Comparison of ENCODE assay signal across 8 cellular contexts in the genomic region with DNA sequence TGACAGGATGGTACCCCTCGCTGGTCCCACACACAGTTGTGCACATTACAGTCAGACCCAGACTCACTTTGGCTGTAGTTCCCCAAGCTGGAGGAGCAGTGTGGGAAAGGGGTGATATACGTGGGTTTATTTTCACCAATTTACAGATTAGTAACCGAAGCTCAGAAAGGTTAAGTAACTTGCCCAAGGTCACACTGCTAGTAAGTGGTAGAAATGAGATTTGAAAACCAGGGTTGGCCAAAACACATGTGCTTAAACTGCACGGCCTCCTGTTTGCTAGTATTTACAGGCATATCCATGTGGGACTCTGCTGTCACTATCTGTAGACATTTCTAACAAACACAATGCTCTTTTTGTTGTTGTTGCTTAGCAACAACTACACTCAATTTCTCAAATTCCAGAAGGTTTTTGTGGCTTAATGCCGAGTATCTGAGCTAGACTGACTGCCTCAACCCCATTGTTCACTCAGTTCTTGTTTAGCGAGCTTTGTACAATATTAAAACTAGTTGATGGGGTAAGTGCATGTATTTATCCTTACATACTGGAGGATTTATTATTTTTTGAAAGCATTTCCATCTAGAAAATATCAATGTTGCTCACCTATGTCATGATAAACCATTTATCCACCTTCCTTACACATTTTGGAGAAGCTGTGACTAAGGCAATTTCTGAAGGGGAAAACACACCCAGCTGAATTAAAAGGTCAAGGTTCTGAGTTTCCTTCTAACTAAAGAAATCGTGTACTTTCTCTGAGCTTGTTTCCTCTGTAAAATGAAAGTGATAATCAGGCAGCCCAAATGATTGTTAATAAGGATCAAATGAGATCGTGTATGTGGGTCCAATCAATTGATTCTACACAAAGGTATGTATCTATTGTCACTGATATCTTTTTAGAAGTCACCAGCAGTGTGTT. TPM values are rescaled to one million over a fixed set of nuclear protein-coding genes. Genes with fewer than 3 reads are reported as not detected.
DNase-seq lines count a peak whose midpoint lies in the region; ATAC-seq and TF ChIP-seq lines count a peak whose summit lies in the region.

No MANE protein-coding gene starts in this region.

- H3K4me3 ChIP-seq in BJ (ENCODE audit: low read depth, low read length), result no peak overlapping the region

- DNase-seq in BJ (ENCODE audit: low read depth) (peak; percentile 54), NCI-H2196 (lab: John Stamatoyannopoulos, UW; ENCODE audit: unreplicated experiment) (peak; percentile 65), dermis microvascular lymphatic vessel endothelial cell (ENCODE audit: low read depth in 2 of 2) (peak; percentile 81 to 83), middle frontal gyrus (ENCODE audit: extremely low spot score, low spot score) (peak; percentile 68), HuH-7 (ENCODE audit: low spot score) (no peak)
- no peak for DNase-seq in activated effector memory CD4-positive, alpha-beta T cell treated with Interleukin-2 at 50 U/mL for 16 hours

- ATAC-seq in GM18517 (IDR thresholded peaks at IDR 0.05; ENCODE audit: unreplicated experiment) (no peak), HG03196 (IDR thresholded peaks at IDR 0.05; ENCODE audit: unreplicated experiment) (no peak)

- H3K27me3 ChIP-seq in BJ (ENCODE audit: control insufficient read depth, insufficient read depth, low read length), result no peaks in the 10 kb centered on the region

- TF ChIP-seq CTCF in BJ (IDR thresholded peaks at IDR 0.05; ENCODE audit: insufficient read depth, low read depth, low read length), result no peak

- POLR2A ChIA-PET in BJ (lab: Charles Lee), result interaction anchor here (0.6 kb wide), 2 partner anchors 101 to 212 kb away, joined by 3 read pairs; no protein-coding TSS in a partner anchor

- no peaks in the 10 kb centered on the region for H3K36me3 ChIP-seq in BJ (ENCODE audit: control insufficient read depth, insufficient read depth, low read length)

- CTCF ChIA-PET in BJ (lab: Yijun Ruan, JAX), result interaction anchor here (1.0 to 2.1 kb wide), 6 partner anchors 8 to 137 kb away, joined by 3 to 7 read pairs (median 4); a partner anchor contains a TSS

RNA-seq across cellular contexts. Expression of a gene that starts 5.3 kb away (rescaled TPM):
- polyA plus RNA-seq in BJ (2011; rRNA removed), result 0.11 and 0.15 TPM in 2 replicates
- not detected in 2 replicates for polyA minus RNA-seq in BJ (2011; rRNA and poly(A)+ RNA removed)
- total RNA-seq in dermis microvascular lymphatic vessel endothelial cell, result not detected in 2 replicates

RNA-seq across cellular contexts. Expression of a gene that starts 8.7 kb away (rescaled TPM):
- 15.4 and 16.0 TPM in 2 replicates for polyA plus RNA-seq in BJ (2011; rRNA removed)
- polyA minus RNA-seq in BJ (2011; rRNA and poly(A)+ RNA removed), result 27.3 and 39.8 TPM in 2 replicates
- total RNA-seq in dermis microvascular lymphatic vessel endothelial cell, result 12.3 and 19.1 TPM in 2 replicates

RNA-seq across cellular contexts. Expression of a gene that starts 16.2 kb away (rescaled TPM):
- polyA plus RNA-seq in BJ (2011; rRNA removed), result 132 and 164 TPM in 2 replicates
- polyA minus RNA-seq in BJ (2011; rRNA and poly(A)+ RNA removed), result 50.0 and 80.1 TPM in 2 replicates
- 58.0 and 94.2 TPM in 2 replicates for total RNA-seq in dermis microvascular lymphatic vessel endothelial cell

RNA-seq across cellular contexts. Expression of a gene that starts 36.5 kb away (rescaled TPM):
- polyA plus RNA-seq in BJ (2011; rRNA removed), result not detected in 2 replicates
- not detected in 2 replicates for polyA minus RNA-seq in BJ (2011; rRNA and poly(A)+ RNA removed)
- not detected in 2 replicates for total RNA-seq in dermis microvascular lymphatic vessel endothelial cell

RNA-seq across cellular contexts. Expression of a gene that starts 57.6 kb away (rescaled TPM):
- polyA plus RNA-seq in BJ (2011; rRNA removed), result not detected in 2 replicates
- polyA minus RNA-seq in BJ (2011; rRNA and poly(A)+ RNA removed), result not detected in 2 replicates
- not detected in 2 replicates for total RNA-seq in dermis microvascular lymphatic vessel endothelial cell

Comparison
In these comparisons a context has a peak if more than half of its experiments do, and no peak if none do; other contexts are left out.
1. DNase-seq: peak in BJ (single experiment), NCI-H2196 (single experiment), dermis microvascular lymphatic vessel endothelial cell (2 of 2) and middle frontal gyrus (single experiment); none in HuH-7 (single experiment) and activated effector memory CD4-positive, alpha-beta T cell treated with Interleukin-2 at 50 U/mL for 16 hours (single experiment).